21 cellular contexts compared by ENCODE assay signal in the genomic region with DNA sequence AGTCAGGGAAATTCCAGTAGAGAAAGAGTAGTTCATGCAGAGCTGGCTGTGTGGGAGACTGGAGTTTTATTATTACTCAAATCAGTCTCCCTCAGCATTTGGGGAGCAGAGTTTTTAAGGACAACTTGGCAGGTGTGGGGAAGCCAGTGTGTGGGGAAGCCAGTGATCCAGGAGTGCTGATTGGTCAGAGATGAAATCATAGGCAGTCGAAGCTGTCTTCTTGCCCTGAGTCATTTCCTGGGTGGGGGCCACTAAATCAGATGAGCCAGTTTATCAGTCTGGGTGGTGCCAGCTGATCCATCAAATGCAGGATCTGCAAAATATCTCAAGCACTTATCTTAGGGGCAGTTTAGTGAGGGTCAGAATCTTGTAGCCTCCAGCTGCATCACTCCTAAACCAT.
"Had no signal": no experiment of that assay in that cellular context is flagged by ENCODE, and none has a peak within 500 bp of the region (broad histone marks: within the 10 kb centered on the region; RNA-seq: fewer than 3 reads in every experiment).

No MANE protein-coding gene starts in this region.

- H3K4me1 ChIP-seq: esophagus muscularis mucosa, gastrocnemius medialis, heart right ventricle, psoas muscle, right lobe of liver, suprapubic skin, tibial artery, upper lobe of left lung, uterus had no signal

- H3K27me3 Mint-ChIP-seq: naive thymus-derived CD4-positive, alpha-beta T cell had no signal

- H3K4me3 ChIP-seq: esophagus muscularis mucosa, gastrocnemius medialis, heart right ventricle, psoas muscle, right lobe of liver, suprapubic skin, tibial artery, upper lobe of left lung, uterus had no signal

- DNase-seq: effector memory CD4-positive, alpha-beta T cell; gastrocnemius medialis; heart right ventricle; hypothalamus; kidney glomerular epithelial cell; mammary epithelial cell; naive thymus-derived CD4-positive, alpha-beta T cell; nephron progenitor cell; psoas muscle; retina; right lobe of liver; stimulated activated CD4-positive, alpha-beta T cell treated with anti-CD3 and anti-CD28 coated beads, Interleukin-2, amount 100 ng/mL, for 24 hours; stimulated activated CD4-positive, alpha-beta T cell treated with anti-CD3 and anti-CD28 coated beads, Interleukin-4, amount 100 ng/mL, for 4 hours; stimulated activated naive CD4-positive, alpha-beta T cell; tibial artery; upper lobe of left lung; uterus had no signal

- H3K9me3 ChIP-seq: esophagus muscularis mucosa, gastrocnemius medialis, psoas muscle, right lobe of liver, suprapubic skin, tibial artery, upper lobe of left lung, uterus had no signal

- H3K36me3 Mint-ChIP-seq: naive thymus-derived CD4-positive, alpha-beta T cell had no signal

- H3K27me3 ChIP-seq: gastrocnemius medialis, heart right ventricle, right lobe of liver, suprapubic skin, tibial artery, upper lobe of left lung, uterus had no signal

- H3K36me3 ChIP-seq: esophagus muscularis mucosa, gastrocnemius medialis, heart right ventricle, right lobe of liver, suprapubic skin, tibial artery, upper lobe of left lung, uterus had no signal

- H3K27ac Mint-ChIP-seq: naive thymus-derived CD4-positive, alpha-beta T cell; nephron progenitor cell had no signal

- H3K27ac ChIP-seq: epithelial cell of prostate, esophagus muscularis mucosa, gastrocnemius medialis, heart right ventricle, psoas muscle, right lobe of liver, suprapubic skin, tibial artery, upper lobe of left lung, uterus had no signal

- ATAC-seq: gastrocnemius medialis; heart right ventricle; left lobe of liver; naive thymus-derived CD4-positive, alpha-beta T cell; psoas muscle; right lobe of liver had no signal

- H3K4me3 Mint-ChIP-seq: naive thymus-derived CD4-positive, alpha-beta T cell; nephron progenitor cell had no signal
